Comparison of ENCODE assay signal across 3 cellular contexts in the genomic region with DNA sequence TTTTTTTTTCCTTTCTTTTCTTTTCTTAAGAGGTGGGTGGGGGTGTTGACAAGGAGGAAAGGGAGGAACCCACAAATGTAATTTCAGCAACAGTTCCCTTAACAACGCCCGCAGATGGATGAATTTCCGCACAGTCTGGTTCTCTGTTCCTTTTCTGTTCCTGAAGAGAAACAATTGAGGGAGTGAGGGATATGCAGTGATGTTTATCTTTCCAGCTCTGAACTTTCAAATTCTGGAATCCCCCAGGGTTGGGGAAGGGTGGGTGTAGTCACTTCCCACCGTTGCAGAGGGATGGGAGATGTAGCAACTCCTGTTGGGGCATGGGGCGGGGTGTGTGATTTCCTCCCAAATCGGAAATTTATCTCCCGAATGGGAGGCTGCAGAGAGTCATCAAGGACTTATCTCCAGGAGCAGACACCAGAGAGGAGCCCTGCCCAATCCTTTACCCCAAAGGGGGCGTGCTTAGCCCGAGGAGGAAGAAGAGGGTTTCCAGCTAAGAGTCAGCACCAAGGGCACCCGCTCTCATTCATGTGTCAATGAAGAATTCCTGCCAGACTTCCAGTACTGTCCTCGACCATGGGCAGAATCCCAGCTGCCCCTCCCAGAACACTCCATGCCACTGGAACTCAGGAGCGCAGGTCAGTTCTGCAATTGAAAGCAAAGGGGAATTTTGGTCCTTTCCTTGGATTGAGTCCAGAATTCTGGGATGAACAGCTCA.
TF ChIP-seq lines count a peak whose summit lies in the region.

No MANE protein-coding gene starts in this region.

TF ChIP-seq in liver, 16 proteins besides CTCF, POLR2A, EP300 and RAD21:
- TF ChIP-seq, protein P1, sequence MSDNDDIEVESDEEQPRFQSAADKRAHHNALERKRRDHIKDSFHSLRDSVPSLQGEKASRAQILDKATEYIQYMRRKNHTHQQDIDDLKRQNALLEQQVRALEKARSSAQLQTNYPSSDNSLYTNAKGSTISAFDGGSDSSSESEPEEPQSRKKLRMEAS (IDR thresholded peaks at IDR 0.05) = peak; percentile 9
- TF ChIP-seq NR2F2 (IDR thresholded peaks at IDR 0.05) = no peak
TF ChIP-seq in liver: peak in this region for 1.

TF ChIP-seq in HepG2, 621 proteins besides CTCF, POLR2A, EP300 and RAD21:
- TF ChIP-seq POGZ (CRISPR knock-in tag; IDR thresholded peaks at IDR 0.05) (no peak), SKI (IDR thresholded peaks at IDR 0.05; ENCODE audit: partially characterized antibody) (no peak), TBX2 (CRISPR knock-in tag; IDR thresholded peaks at IDR 0.05; ENCODE audit: borderline replicate concordance) (no peak), GFI1 (CRISPR knock-in tag; IDR thresholded peaks at IDR 0.05; ENCODE audit: borderline replicate concordance) (no peak), HNF4A (CRISPR knock-in tag; IDR thresholded peaks at IDR 0.05) (no peak)
- TF ChIP-seq, protein P2, sequence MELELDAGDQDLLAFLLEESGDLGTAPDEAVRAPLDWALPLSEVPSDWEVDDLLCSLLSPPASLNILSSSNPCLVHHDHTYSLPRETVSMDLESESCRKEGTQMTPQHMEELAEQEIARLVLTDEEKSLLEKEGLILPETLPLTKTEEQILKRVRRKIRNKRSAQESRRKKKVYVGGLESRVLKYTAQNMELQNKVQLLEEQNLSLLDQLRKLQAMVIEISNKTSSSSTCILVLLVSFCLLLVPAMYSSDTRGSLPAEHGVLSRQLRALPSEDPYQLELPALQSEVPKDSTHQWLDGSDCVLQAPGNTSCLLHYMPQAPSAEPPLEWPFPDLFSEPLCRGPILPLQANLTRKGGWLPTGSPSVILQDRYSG (CRISPR knock-in tag; IDR thresholded peaks at IDR 0.05) = no peak
- TF ChIP-seq, protein P3, sequence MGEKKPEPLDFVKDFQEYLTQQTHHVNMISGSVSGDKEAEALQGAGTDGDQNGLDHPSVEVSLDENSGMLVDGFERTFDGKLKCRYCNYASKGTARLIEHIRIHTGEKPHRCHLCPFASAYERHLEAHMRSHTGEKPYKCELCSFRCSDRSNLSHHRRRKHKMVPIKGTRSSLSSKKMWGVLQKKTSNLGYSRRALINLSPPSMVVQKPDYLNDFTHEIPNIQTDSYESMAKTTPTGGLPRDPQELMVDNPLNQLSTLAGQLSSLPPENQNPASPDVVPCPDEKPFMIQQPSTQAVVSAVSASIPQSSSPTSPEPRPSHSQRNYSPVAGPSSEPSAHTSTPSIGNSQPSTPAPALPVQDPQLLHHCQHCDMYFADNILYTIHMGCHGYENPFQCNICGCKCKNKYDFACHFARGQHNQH (CRISPR knock-in tag; IDR thresholded peaks at IDR 0.05) = no peak
- TF ChIP-seq, protein P4, sequence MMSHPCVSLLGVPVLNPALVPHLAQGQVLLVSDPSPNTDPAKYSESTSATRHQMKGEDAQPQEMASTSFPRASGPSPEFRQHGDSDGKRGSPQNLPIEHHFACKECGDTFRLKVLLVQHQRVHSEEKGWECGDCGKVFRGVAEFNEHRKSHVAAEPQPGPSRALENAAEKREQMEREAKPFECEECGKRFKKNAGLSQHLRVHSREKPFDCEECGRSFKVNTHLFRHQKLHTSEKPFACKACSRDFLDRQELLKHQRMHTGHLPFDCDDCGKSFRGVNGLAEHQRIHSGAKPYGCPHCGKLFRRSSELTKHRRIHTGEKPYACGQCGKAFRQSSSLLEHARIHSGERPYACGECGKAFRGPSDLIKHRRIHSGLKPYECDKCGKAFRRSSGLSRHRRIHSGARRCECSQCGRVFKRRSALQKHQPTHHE (CRISPR knock-in tag; IDR thresholded peaks at IDR 0.05; ENCODE audit: borderline replicate concordance) = no peak
- TF ChIP-seq, protein P5, sequence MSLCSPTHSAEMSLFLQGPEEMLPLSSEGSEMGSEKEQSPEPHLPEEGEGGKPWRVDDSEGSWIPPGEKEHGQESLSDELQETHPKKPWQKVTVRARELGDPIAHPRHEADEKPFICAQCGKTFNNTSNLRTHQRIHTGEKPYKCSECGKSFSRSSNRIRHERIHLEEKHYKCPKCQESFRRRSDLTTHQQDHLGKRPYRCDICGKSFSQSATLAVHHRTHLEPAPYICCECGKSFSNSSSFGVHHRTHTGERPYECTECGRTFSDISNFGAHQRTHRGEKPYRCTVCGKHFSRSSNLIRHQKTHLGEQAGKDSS (CRISPR knock-in tag; IDR thresholded peaks at IDR 0.05; ENCODE audit: borderline replicate concordance, low read depth) = no peak
- TF ChIP-seq, protein P6, sequence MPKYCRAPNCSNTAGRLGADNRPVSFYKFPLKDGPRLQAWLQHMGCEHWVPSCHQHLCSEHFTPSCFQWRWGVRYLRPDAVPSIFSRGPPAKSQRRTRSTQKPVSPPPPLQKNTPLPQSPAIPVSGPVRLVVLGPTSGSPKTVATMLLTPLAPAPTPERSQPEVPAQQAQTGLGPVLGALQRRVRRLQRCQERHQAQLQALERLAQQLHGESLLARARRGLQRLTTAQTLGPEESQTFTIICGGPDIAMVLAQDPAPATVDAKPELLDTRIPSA (CRISPR knock-in tag; IDR thresholded peaks at IDR 0.05; ENCODE audit: borderline replicate concordance) = no peak

TF ChIP-seq in K562, 482 proteins besides CTCF, POLR2A, EP300 and RAD21 (continues in another document):
- peak; percentile 61 for TF ChIP-seq DMBX1 (CRISPR knock-in tag; IDR thresholded peaks at IDR 0.05; ENCODE audit: borderline replicate concordance)
- TF ChIP-seq TBL1XR1 (IDR thresholded peaks at IDR 0.05; ENCODE audit: low read length in 2 of 2) = peak; percentile 69 to 81; a peak in 3 of 4 replicates
- TF ChIP-seq, protein P7, sequence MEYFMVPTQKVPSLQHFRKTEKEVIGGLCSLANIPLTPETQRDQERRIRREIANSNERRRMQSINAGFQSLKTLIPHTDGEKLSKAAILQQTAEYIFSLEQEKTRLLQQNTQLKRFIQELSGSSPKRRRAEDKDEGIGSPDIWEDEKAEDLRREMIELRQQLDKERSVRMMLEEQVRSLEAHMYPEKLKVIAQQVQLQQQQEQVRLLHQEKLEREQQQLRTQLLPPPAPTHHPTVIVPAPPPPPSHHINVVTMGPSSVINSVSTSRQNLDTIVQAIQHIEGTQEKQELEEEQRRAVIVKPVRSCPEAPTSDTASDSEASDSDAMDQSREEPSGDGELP (CRISPR knock-in tag; IDR thresholded peaks at IDR 0.05; ENCODE audit: borderline replicate concordance) = peak; percentile 24; the same call in 1 of the 2 replicates
- peak; percentile 61; the same call in 1 of the 2 replicates for TF ChIP-seq POLR2AphosphoS5 (IDR thresholded peaks at IDR 0.05; ENCODE audit: control insufficient read depth, insufficient read depth, low read depth, low read length)
- peak; percentile 90 to 97 for TF ChIP-seq RCOR1 (IDR thresholded peaks at IDR 0.05; ENCODE audit: borderline replicate concordance in 1 of 2, low read depth in 2 of 2, low read length in 2 of 2)
- TF ChIP-seq HDAC2 (IDR thresholded peaks at IDR 0.05) = peak; percentile 89
- peak; percentile 48; the same call in 1 of the 2 replicates for TF ChIP-seq NCOA1 (IDR thresholded peaks at IDR 0.05; ENCODE audit: low read depth)
- peak; percentile 61 for TF ChIP-seq CXXC5 (CRISPR knock-in tag; IDR thresholded peaks at IDR 0.05)
- TF ChIP-seq MAZ (CRISPR knock-in tag; conservative IDR thresholded peaks at IDR 0.05 in 1 of 2, IDR thresholded peaks at IDR 0.05 in 1 of 2) = peak in 1 of 2 experiments; percentile 71; a peak in 2 of 4 replicates
- peak; percentile 52 for TF ChIP-seq EGR1 (conservative IDR thresholded peaks at IDR 0.05)
- TF ChIP-seq ESRRA (IDR thresholded peaks at IDR 0.05; ENCODE audit: borderline replicate concordance, low read depth) = peak; percentile 48; the same call in 1 of the 2 replicates
- peak; percentile 70 for TF ChIP-seq NEUROD1 (IDR thresholded peaks at IDR 0.05; ENCODE audit: borderline replicate concordance, low read depth, low read length, partially characterized antibody)
- TF ChIP-seq DPF2 (IDR thresholded peaks at IDR 0.05) = peak; percentile 91
- TF ChIP-seq CAMTA2 (CRISPR knock-in tag; conservative IDR thresholded peaks at IDR 0.05) = no peak
- TF ChIP-seq CTBP1 (IDR thresholded peaks at IDR 0.05; ENCODE audit: borderline replicate concordance) = peak; percentile 93
- peak; percentile 95 for TF ChIP-seq TCF3 (CRISPR knock-in tag; IDR thresholded peaks at IDR 0.05)
- peak in 1 of 3 experiments; percentile 39 for TF ChIP-seq YY1 (IDR thresholded peaks at IDR 0.05; ENCODE audit: borderline replicate concordance in 1 of 3, control insufficient read depth in 1 of 3, extremely low read depth in 1 of 3, insufficient read depth in 3 of 3, insufficient read length in 1 of 3, insufficient replicate concordance in 2 of 3, low read depth in 1 of 3, low read length in 2 of 3)
- TF ChIP-seq, protein P8, sequence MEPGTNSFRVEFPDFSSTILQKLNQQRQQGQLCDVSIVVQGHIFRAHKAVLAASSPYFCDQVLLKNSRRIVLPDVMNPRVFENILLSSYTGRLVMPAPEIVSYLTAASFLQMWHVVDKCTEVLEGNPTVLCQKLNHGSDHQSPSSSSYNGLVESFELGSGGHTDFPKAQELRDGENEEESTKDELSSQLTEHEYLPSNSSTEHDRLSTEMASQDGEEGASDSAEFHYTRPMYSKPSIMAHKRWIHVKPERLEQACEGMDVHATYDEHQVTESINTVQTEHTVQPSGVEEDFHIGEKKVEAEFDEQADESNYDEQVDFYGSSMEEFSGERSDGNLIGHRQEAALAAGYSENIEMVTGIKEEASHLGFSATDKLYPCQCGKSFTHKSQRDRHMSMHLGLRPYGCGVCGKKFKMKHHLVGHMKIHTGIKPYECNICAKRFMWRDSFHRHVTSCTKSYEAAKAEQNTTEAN (CRISPR knock-in tag; IDR thresholded peaks at IDR 0.05) = no peak
- TF ChIP-seq TBP (optimal IDR thresholded peaks at IDR 0.05; ENCODE audit: low read depth, low read length) = peak; percentile 27
- TF ChIP-seq TRIM24 (IDR thresholded peaks at IDR 0.05) = peak in 1 of 2 experiments; percentile 55; a peak in 1 of 4 replicates
- TF ChIP-seq, protein P9, sequence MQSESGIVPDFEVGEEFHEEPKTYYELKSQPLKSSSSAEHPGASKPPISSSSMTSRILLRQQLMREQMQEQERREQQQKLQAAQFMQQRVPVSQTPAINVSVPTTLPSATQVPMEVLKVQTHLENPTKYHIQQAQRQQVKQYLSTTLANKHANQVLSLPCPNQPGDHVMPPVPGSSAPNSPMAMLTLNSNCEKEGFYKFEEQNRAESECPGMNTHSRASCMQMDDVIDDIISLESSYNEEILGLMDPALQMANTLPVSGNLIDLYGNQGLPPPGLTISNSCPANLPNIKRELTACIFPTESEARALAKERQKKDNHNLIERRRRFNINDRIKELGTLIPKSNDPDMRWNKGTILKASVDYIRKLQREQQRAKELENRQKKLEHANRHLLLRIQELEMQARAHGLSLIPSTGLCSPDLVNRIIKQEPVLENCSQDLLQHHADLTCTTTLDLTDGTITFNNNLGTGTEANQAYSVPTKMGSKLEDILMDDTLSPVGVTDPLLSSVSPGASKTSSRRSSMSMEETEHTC (IDR thresholded peaks at IDR 0.05) = no peak
- TF ChIP-seq CREB1 (IDR thresholded peaks at IDR 0.05) = peak; percentile 17; the same call in 1 of the 2 replicates
- TF ChIP-seq CREB1 (CRISPR knock-in tag; IDR thresholded peaks at IDR 0.05) = no peak
- TF ChIP-seq KLF16 (IDR thresholded peaks at IDR 0.05) = peak; percentile 91
- peak; percentile 97 for TF ChIP-seq ARID1B (IDR thresholded peaks at IDR 0.05)
- TF ChIP-seq TEAD4 (IDR thresholded peaks at IDR 0.05; ENCODE audit: low read length) = peak; percentile 90
- no peak for TF ChIP-seq TEAD4 (CRISPR knock-in tag; IDR thresholded peaks at IDR 0.05; ENCODE audit: borderline replicate concordance)
- TF ChIP-seq, protein P10, sequence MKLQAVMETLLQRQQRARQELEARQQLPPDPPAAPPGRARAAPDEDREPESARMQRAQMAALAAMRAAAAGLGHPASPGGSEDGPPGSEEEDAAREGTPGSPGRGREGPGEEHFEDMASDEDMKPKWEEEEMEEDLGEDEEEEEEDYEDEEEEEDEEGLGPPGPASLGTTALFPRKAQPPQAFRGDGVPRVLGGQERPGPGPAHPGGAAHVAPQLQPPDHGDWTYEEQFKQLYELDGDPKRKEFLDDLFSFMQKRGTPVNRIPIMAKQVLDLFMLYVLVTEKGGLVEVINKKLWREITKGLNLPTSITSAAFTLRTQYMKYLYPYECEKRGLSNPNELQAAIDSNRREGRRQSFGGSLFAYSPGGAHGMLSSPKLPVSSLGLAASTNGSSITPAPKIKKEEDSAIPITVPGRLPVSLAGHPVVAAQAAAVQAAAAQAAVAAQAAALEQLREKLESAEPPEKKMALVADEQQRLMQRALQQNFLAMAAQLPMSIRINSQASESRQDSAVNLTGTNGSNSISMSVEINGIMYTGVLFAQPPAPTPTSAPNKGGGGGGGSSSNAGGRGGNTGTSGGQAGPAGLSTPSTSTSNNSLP (IDR thresholded peaks at IDR 0.05; ENCODE audit: borderline replicate concordance, low read depth, low read length) = peak; percentile 99
- TF ChIP-seq FOXJ2 (tag; IDR thresholded peaks at IDR 0.05) = peak; percentile 44; the same call in 1 of the 2 replicates
- TF ChIP-seq, protein P11, sequence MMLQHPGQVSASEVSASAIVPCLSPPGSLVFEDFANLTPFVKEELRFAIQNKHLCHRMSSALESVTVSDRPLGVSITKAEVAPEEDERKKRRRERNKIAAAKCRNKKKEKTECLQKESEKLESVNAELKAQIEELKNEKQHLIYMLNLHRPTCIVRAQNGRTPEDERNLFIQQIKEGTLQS (IDR thresholded peaks at IDR 0.05) = peak; percentile 67
- TF ChIP-seq, protein P11 (CRISPR knock-in tag; conservative IDR thresholded peaks at IDR 0.05) = no peak
- peak; percentile 82 for TF ChIP-seq GATA2 (CRISPR knock-in tag; IDR thresholded peaks at IDR 0.05)
- TF ChIP-seq HDAC3 (IDR thresholded peaks at IDR 0.05; ENCODE audit: borderline replicate concordance, partially characterized antibody) = peak; percentile 50
- peak; percentile 73 for TF ChIP-seq PML (IDR thresholded peaks at IDR 0.05; ENCODE audit: low read length)
- 0 out of 2 replicates have a peak, but pooled peaks have one; percentile 25 for TF ChIP-seq ZNF175 (CRISPR knock-in tag; IDR thresholded peaks at IDR 0.05; ENCODE audit: low read depth)
- no peak for TF ChIP-seq NR2C2 (CRISPR knock-in tag; IDR thresholded peaks at IDR 0.05)
- no peak for TF ChIP-seq NR2C2 (tag; IDR thresholded peaks at IDR 0.05)
- TF ChIP-seq, protein P12, sequence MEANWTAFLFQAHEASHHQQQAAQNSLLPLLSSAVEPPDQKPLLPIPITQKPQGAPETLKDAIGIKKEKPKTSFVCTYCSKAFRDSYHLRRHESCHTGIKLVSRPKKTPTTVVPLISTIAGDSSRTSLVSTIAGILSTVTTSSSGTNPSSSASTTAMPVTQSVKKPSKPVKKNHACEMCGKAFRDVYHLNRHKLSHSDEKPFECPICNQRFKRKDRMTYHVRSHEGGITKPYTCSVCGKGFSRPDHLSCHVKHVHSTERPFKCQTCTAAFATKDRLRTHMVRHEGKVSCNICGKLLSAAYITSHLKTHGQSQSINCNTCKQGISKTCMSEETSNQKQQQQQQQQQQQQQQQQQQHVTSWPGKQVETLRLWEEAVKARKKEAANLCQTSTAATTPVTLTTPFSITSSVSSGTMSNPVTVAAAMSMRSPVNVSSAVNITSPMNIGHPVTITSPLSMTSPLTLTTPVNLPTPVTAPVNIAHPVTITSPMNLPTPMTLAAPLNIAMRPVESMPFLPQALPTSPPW (CRISPR knock-in tag; IDR thresholded peaks at IDR 0.05) = peak; percentile 75
- peak; percentile 94 for TF ChIP-seq TAL1 (IDR thresholded peaks at IDR 0.05)
- TF ChIP-seq, protein P13, sequence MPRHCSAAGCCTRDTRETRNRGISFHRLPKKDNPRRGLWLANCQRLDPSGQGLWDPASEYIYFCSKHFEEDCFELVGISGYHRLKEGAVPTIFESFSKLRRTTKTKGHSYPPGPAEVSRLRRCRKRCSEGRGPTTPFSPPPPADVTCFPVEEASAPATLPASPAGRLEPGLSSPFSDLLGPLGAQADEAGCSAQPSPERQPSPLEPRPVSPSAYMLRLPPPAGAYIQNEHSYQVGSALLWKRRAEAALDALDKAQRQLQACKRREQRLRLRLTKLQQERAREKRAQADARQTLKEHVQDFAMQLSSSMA (CRISPR knock-in tag; IDR thresholded peaks at IDR 0.05) = no peak
